ENCODE assay signal across 12 cellular contexts in the genomic region with DNA sequence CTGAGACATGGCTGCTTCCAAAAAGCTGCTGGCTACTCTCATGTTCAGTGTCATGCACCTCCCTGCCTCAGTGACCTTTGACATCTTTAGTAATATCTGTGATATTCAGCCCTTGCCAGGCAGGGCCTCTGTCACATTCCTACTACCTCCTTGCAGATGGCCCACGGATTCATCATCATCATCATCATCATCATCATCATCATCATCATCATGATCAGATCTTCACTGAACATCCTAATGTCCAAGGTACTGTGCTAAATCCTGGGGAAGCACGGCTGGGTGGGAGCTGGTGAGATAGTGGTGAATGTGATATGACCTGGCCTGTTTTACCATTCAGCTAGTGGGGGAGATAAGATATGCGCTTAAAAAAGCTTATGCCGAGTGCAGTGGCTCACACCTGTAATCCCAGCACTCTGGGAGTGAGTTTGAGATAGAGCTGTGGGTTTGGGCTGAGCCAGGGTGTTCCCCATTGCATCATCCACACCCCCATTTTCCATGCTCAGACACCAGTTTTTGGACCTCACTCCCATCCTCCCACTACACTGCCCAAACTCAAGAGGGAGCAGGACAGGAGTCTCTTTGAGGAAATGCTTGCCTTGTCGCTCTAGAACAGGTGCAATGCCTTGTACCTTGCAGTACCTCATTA. TPM values are rescaled to one million over a fixed set of nuclear protein-coding genes. Genes with fewer than 3 reads are reported as not detected.
A peak's percentile ranks its signal among the peaks of the same experiment; 100 is the strongest.
DNase-seq lines count a peak whose midpoint lies in the region; ATAC-seq, FAIRE-seq and TF ChIP-seq lines count a peak whose summit lies in the region.
"Had no signal": no experiment of that assay in that cellular context is flagged by ENCODE, and none has a peak within 500 bp of the region (broad histone marks: within the 10 kb centered on the region; RNA-seq: fewer than 3 reads in every experiment).

No MANE protein-coding gene starts in this region.

- H2BK20ac ChIP-seq in IMR-90 (ENCODE audit: low read depth, low read length), result no peak overlapping the region; the same call in 1 of the 2 replicates

- no peak overlapping the region for H3K4me2 ChIP-seq in IMR-90 (ENCODE audit: low read depth, low read length)
- no peak overlapping the region for H3K4me2 ChIP-seq in GM12878 (ENCODE audit: control insufficient read depth, insufficient read depth)
- no peak overlapping the region for H3K4me2 ChIP-seq in osteoblast (ENCODE audit: insufficient read depth, low read length)
- no peak overlapping the region for H3K4me2 ChIP-seq in PC-3 (ENCODE audit: low read length)
- H3K4me2 ChIP-seq: SK-N-SH had no signal

- no peak overlapping the region for H3K18ac ChIP-seq in IMR-90 (ENCODE audit: low read depth, low read length)

- H3K27me3 Mint-ChIP-seq in stimulated activated naive B cell treated with anti-CD40 and anti-IgM and Interleukin-4, amounts not matched to agents 10 μg/mL and 1 μg/mL and 100 μg/mL, for 72 hours, result peaks cover 6 to 13% of the 10 kb centered on the region in 2 donors

- no peak for TF ChIP-seq EP300 in GM12878 (IDR thresholded peaks at IDR 0.05; ENCODE audit: borderline replicate concordance in 1 of 2, control insufficient read depth in 1 of 2, low read depth in 2 of 2, low read length in 2 of 2)

- WGBS in IMR-90 (ENCODE audit: extremely low coverage in 2 of 2, insufficient read length in 1 of 2), 2 experiments, result 83% methylated on average over 1 of the region's 5 CpGs; no CpG with 5 or more reads in 1 of the 2 experiments
- 40% methylated on average over 5 of the region's 5 CpGs for whole genome bisulfite sequencing in GM12878 (ENCODE audit: insufficient coverage, insufficient replicate concordance, low lambda C conversion rate, missing lambda C conversion rate)
- 71% methylated on average over 5 of the region's 5 CpGs for whole genome bisulfite sequencing in prostate gland

- TF ChIP-seq RAD21 in IMR-90 (IDR thresholded peaks at IDR 0.05; ENCODE audit: low read length), result no peak
- no peak for TF ChIP-seq RAD21 in GM12878 (IDR thresholded peaks at IDR 0.05; ENCODE audit: insufficient read depth, low read depth, low read length)

- DNase-seq in activated naive CD4-positive, alpha-beta T cell treated with anti-CD3 and anti-CD28 coated beads, Interleukin-2, amount 50 U/mL, for 72 hours (ENCODE audit: low spot score in 2 of 2), result no peak
- DNase-seq in activated naive CD4-positive, alpha-beta T cell treated with Interleukin-2 at 50 U/mL for 16 hours, result no peak
- DNase-seq in IMR-90, result no peak
- no peak for DNase-seq in GM12878 (ENCODE audit: low read depth, low spot score)
- DNase-seq in stimulated activated naive B cell treated with anti-CD40 and anti-IgM and Interleukin-4, amounts not matched to agents 10 μg/mL and 1 μg/mL and 100 μg/mL, for 72 hours, result no peak
- DNase-seq in osteoblast (ENCODE audit: insufficient read length, low spot score, missing footprints), result no peak
- no peak for DNase-seq in PC-3
- DNase-seq in prostate gland (ENCODE audit: low spot score), result no peak
- DNase-seq: NCI-H524 treated with DMSO at 0.1 percent for 48 hours had no signal

- POLR2A ChIA-PET in IMR-90 (lab: Charles Lee; ENCODE audit: unreplicated experiment), result no interaction called here
- POLR2A ChIA-PET in GM12878 (lab: Charles Lee), result interaction anchor here (0.5 to 3.2 kb wide), 15 partner anchors 10 to 300 kb away, joined by 3 to 16 read pairs (median 5); a partner anchor contains a TSS
- POLR2A ChIA-PET in PC-3 (lab: Charles Lee; ENCODE audit: unreplicated experiment), result no interaction called here

- intact Hi-C loops in IMR-90 (cut with micrococcal nuclease) (loop anchor here (2.0 kb wide), 1 partner anchor 520 kb away; no protein-coding TSS in a partner anchor), GM12878 (cut with micrococcal nuclease; ENCODE audit: unreplicated experiment) (no loop called here), PC-3 (cut with micrococcal nuclease) (loop anchor here (5.0 kb wide), 1 partner anchor 519 kb away; no protein-coding TSS in a partner anchor), prostate gland (cut with DNase I) (loop anchor here (5.0 kb wide), 3 partner anchors 106 to 139 kb away; a partner anchor contains a TSS)

- CTCF ChIA-PET in IMR-90 (lab: Yijun Ruan, JAX), result interaction anchor here (0.5 to 2.0 kb wide), 22 partner anchors 9 to 520 kb away, joined by 3 to 23 read pairs (median 5); a partner anchor contains a TSS
- CTCF ChIA-PET in GM12878 (lab: Yijun Ruan, JAX), result interaction anchor here (0.6 to 13.1 kb wide), 72 partner anchors 9 to 532 kb away, joined by 3 to 503 read pairs (median 5); a partner anchor contains a TSS
- CTCF ChIA-PET in PC-3 (lab: Charles Lee), result interaction anchor here (0.5 to 1.1 kb wide), 9 partner anchors 23 to 520 kb away, joined by 3 to 32 read pairs (median 5); no protein-coding TSS in a partner anchor

- H2AK9ac ChIP-seq in IMR-90 (replicated peaks; ENCODE audit: low read depth, low read length, poor library complexity), result no peak overlapping the region

- no peak overlapping the region for H3K4me3 Mint-ChIP-seq in stimulated activated naive B cell treated with anti-CD40 and anti-IgM and Interleukin-4, amounts not matched to agents 10 μg/mL and 1 μg/mL and 100 μg/mL, for 72 hours

- H4K8ac ChIP-seq in IMR-90 (ENCODE audit: low read depth in 2 of 2, low read length in 2 of 2), result no peak overlapping the region

- RAD21 ChIA-PET in GM12878 (lab: Charles Lee; ENCODE audit: unreplicated experiment), result interaction anchor here (0.8 to 10.6 kb wide), 49 partner anchors 12 to 521 kb away, joined by 3 to 393 read pairs (median 7); a partner anchor contains a TSS

- no peak overlapping the region for H2BK5ac ChIP-seq in IMR-90 (ENCODE audit: low read depth, low read length, poor library complexity, severe bottlenecking)

- no peak overlapping the region for H4K5ac ChIP-seq in IMR-90 (ENCODE audit: low read depth, low read length)

- peaks cover 0 to 4% of the 10 kb centered on the region in 2 donors for H3K36me3 Mint-ChIP-seq in activated naive CD4-positive, alpha-beta T cell treated with anti-CD3 and anti-CD28 coated beads, Interleukin-2, amount 50 U/mL, for 72 hours
- peaks cover 4 to 7% of the 10 kb centered on the region in 2 donors for H3K36me3 Mint-ChIP-seq in stimulated activated naive B cell treated with anti-CD40 and anti-IgM and Interleukin-4, amounts not matched to agents 10 μg/mL and 1 μg/mL and 100 μg/mL, for 72 hours

- H3K27me3 ChIP-seq in IMR-90 (ENCODE audit: control insufficient read depth, insufficient read depth, low read length) (peaks cover 3% of the 10 kb centered on the region; the same call in 1 of the 2 replicates), GM12878 (replicated peaks in 1 of 2; ENCODE audit: control insufficient read depth in 2 of 2, insufficient read depth in 2 of 2, low read length in 1 of 2) (no peaks in the 10 kb centered on the region), osteoblast (ENCODE audit: insufficient read depth, low read length) (no peaks in the 10 kb centered on the region), PC-3 (ENCODE audit: low read length) (peaks cover 24% of the 10 kb centered on the region), prostate gland (replicated peaks; ENCODE audit: insufficient read depth) (no peaks in the 10 kb centered on the region)
- H3K27me3 ChIP-seq: ovary had no signal

- TF ChIP-seq POLR2A in IMR-90 (IDR thresholded peaks at IDR 0.05; ENCODE audit: low read depth, low read length) (no peak), GM12878 (IDR thresholded peaks at IDR 0.05; ENCODE audit: low read depth, low read length) (no peak), prostate gland (IDR thresholded peaks at IDR 0.05) (no peak)

- H3K27ac Mint-ChIP-seq in activated naive CD4-positive, alpha-beta T cell treated with anti-CD3 and anti-CD28 coated beads, Interleukin-2, amount 50 U/mL, for 72 hours, result peak overlapping the region; percentile 40 to 70
- peak overlapping the region; percentile 39 for H3K27ac Mint-ChIP-seq in stimulated activated naive B cell treated with anti-CD40 and anti-IgM and Interleukin-4, amounts not matched to agents 10 μg/mL and 1 μg/mL and 100 μg/mL, for 72 hours

- in situ Hi-C loops in IMR-90 (cut with MboI; ENCODE audit: low sequenced_read_pairs) (loop anchor here (5.0 kb wide), 1 partner anchor 104 kb away; no protein-coding TSS in a partner anchor), GM12878 (cut with MboI) (loop anchor here (5.0 kb wide), 2 partner anchors 101 to 104 kb away; no protein-coding TSS in a partner anchor)

- H2AK5ac ChIP-seq in IMR-90 (ENCODE audit: low read depth, low read length), result no peak overlapping the region

- BruUV-seq in IMR-90 (replicated peaks; lab: Mats Ljungman, UMichigan) (no TSS peak), GM12878 (replicated peaks; lab: Mats Ljungman, UMichigan) (no TSS peak), PC-3 (replicated peaks; lab: Mats Ljungman, UMichigan) (no TSS peak)

- no peaks in the 10 kb centered on the region for H3K4me1 ChIP-seq in IMR-90 (ENCODE audit: control insufficient read depth, insufficient read depth, low read length)
- peaks cover 37% of the 10 kb centered on the region for H3K4me1 ChIP-seq in GM12878 (ENCODE audit: control insufficient read depth, insufficient read depth, low read length)
- H3K4me1 ChIP-seq in osteoblast (ENCODE audit: insufficient read depth, low read length), result no peaks in the 10 kb centered on the region
- 0 out of 2 replicates have a peak, but pooled peaks cover 4% of the 10 kb centered on the region for H3K4me1 ChIP-seq in PC-3 (ENCODE audit: insufficient read depth, low read length)
- no peaks in the 10 kb centered on the region for H3K4me1 ChIP-seq in prostate gland (replicated peaks)

- no peak for FAIRE-seq in GM12878 (lab: Jason Lieb, UNC)

- H4K91ac ChIP-seq in IMR-90 (ENCODE audit: insufficient read depth, low read depth, low read length), result no peak overlapping the region

- no peak overlapping the region for H3K56ac ChIP-seq in IMR-90 (ENCODE audit: extremely low read depth, insufficient read depth, low read length)

- no peak overlapping the region for H3K4me3 ChIP-seq in IMR-90 (ENCODE audit: insufficient read depth, low read depth, low read length)
- no peak overlapping the region for H3K4me3 ChIP-seq in GM12878
- H3K4me3 ChIP-seq in osteoblast (ENCODE audit: insufficient read depth, low read length), result no peak overlapping the region
- H3K4me3 ChIP-seq in PC-3 (ENCODE audit: low read length), result no peak overlapping the region
- no peak overlapping the region for H3K4me3 ChIP-seq in prostate gland
- H3K4me3 ChIP-seq: ovary, suprapubic skin had no signal

- H3K4me1 Mint-ChIP-seq in stimulated activated naive B cell treated with anti-CD40 and anti-IgM and Interleukin-4, amounts not matched to agents 10 μg/mL and 1 μg/mL and 100 μg/mL, for 72 hours, result peaks cover 58 to 73% of the 10 kb centered on the region in 2 donors

- dilution Hi-C loops in IMR-90 (cut with HindIII; ENCODE audit: low sequenced_read_pairs, unreplicated experiment), result no loop called here

- no peak for TF ChIP-seq CTCF in IMR-90 (conservative IDR thresholded peaks at IDR 0.05; ENCODE audit: low read depth, low read length)
- no peak for TF ChIP-seq CTCF in GM12878 (IDR thresholded peaks at IDR 0.05 in 2 of 3, conservative IDR thresholded peaks at IDR 0.05 in 1 of 3; ENCODE audit: control insufficient read depth in 2 of 3, extremely low read depth in 1 of 3, insufficient read depth in 1 of 3, low read depth in 3 of 3, low read length in 3 of 3)
- TF ChIP-seq CTCF in osteoblast (IDR thresholded peaks at IDR 0.05; ENCODE audit: extremely low read depth, low read depth, low read length), result no peak
- no peak for TF ChIP-seq CTCF in PC-3 (conservative IDR thresholded peaks at IDR 0.05; ENCODE audit: low read depth, low read length)
- TF ChIP-seq CTCF in prostate gland (IDR thresholded peaks at IDR 0.05), result no peak

- H3K4ac ChIP-seq in IMR-90 (ENCODE audit: low read depth, low read length), result no peak overlapping the region

- H2AFZ ChIP-seq in IMR-90 (replicated peaks; ENCODE audit: low read length, poor library complexity), result peak overlapping the region; percentile 72
- no peak overlapping the region for H2AFZ ChIP-seq in GM12878 (ENCODE audit: control insufficient read depth, low read depth, low read length)
- no peak overlapping the region for H2AFZ ChIP-seq in osteoblast (ENCODE audit: low read length)
- H2AFZ ChIP-seq in PC-3 (ENCODE audit: low read length), result no peak overlapping the region

- no peaks in the 10 kb centered on the region for H3K9me3 Mint-ChIP-seq in activated naive CD4-positive, alpha-beta T cell treated with anti-CD3 and anti-CD28 coated beads, Interleukin-2, amount 50 U/mL, for 72 hours
- H3K9me3 Mint-ChIP-seq in stimulated activated naive B cell treated with anti-CD40 and anti-IgM and Interleukin-4, amounts not matched to agents 10 μg/mL and 1 μg/mL and 100 μg/mL, for 72 hours, result peaks cover 0 to 1% of the 10 kb centered on the region in 2 donors

- H2BK15ac ChIP-seq in IMR-90 (ENCODE audit: low read depth, low read length), result no peak overlapping the region

- no peaks in the 10 kb centered on the region for H3K9me3 ChIP-seq in IMR-90 (ENCODE audit: control insufficient read depth, insufficient read depth, low read length)
- H3K9me3 ChIP-seq in GM12878 (replicated peaks; ENCODE audit: control insufficient read depth, insufficient read depth, low read length), result no peaks in the 10 kb centered on the region
- no peaks in the 10 kb centered on the region for H3K9me3 ChIP-seq in osteoblast (ENCODE audit: low read depth, low read length)
- H3K9me3 ChIP-seq in PC-3 (ENCODE audit: low read length), result peaks cover 19% of the 10 kb centered on the region
- no peaks in the 10 kb centered on the region for H3K9me3 ChIP-seq in prostate gland
- H3K9me3 ChIP-seq: ovary, SK-N-SH, suprapubic skin had no signal

- no peak overlapping the region for H3K23ac ChIP-seq in IMR-90 (ENCODE audit: low read depth, low read length)

- no peak overlapping the region for H3K9ac ChIP-seq in IMR-90 (ENCODE audit: low read depth, low read length)
- H3K9ac ChIP-seq in GM12878 (ENCODE audit: control insufficient read depth, insufficient read depth, low read length), result no peak overlapping the region
- H3K9ac ChIP-seq in PC-3 (ENCODE audit: low read length), result no peak overlapping the region
- H3K9ac ChIP-seq: SK-N-SH had no signal

- no peaks in the 10 kb centered on the region for H3K79me1 ChIP-seq in IMR-90 (ENCODE audit: low read depth in 1 of 2, low read length in 2 of 2)

- H3K27ac ChIP-seq in IMR-90 (ENCODE audit: insufficient read depth, low read length) (no peak overlapping the region), GM12878 (ENCODE audit: control insufficient read depth, insufficient read depth) (no peak overlapping the region), osteoblast (ENCODE audit: low read depth, low read length) (no peak overlapping the region), PC-3 (ENCODE audit: low read length) (no peak overlapping the region), prostate gland (no peak overlapping the region)
- H3K27ac ChIP-seq: ovary, suprapubic skin had no signal

- H4K20me1 ChIP-seq in IMR-90 (ENCODE audit: insufficient read depth, low read length) (no peaks in the 10 kb centered on the region), GM12878 (ENCODE audit: control insufficient read depth, insufficient read depth) (no peaks in the 10 kb centered on the region), osteoblast (ENCODE audit: insufficient read depth, low read length) (no peaks in the 10 kb centered on the region), PC-3 (ENCODE audit: low read length) (no peaks in the 10 kb centered on the region)

- H3K14ac ChIP-seq in IMR-90 (replicated peaks; ENCODE audit: low read depth, low read length), result no peak overlapping the region

- H3K36me3 ChIP-seq in IMR-90 (ENCODE audit: control insufficient read depth, insufficient read depth, low read length) (no peaks in the 10 kb centered on the region), GM12878 (ENCODE audit: control insufficient read depth in 2 of 2, insufficient read depth in 2 of 2, low read length in 1 of 2) (no peaks in the 10 kb centered on the region), osteoblast (ENCODE audit: insufficient read depth, low read length) (no peaks in the 10 kb centered on the region), PC-3 (ENCODE audit: low read depth, low read length) (no peaks in the 10 kb centered on the region), prostate gland (no peaks in the 10 kb centered on the region)
- H3K36me3 ChIP-seq: ovary, suprapubic skin had no signal

- no peaks in the 10 kb centered on the region for H3F3A ChIP-seq in PC-3 (ENCODE audit: low read length, unreplicated experiment)

- H3K9me1 ChIP-seq in IMR-90 (ENCODE audit: insufficient read depth, low read length), result no peaks in the 10 kb centered on the region

- no peaks in the 10 kb centered on the region for H3K79me2 ChIP-seq in GM12878 (ENCODE audit: control insufficient read depth, insufficient read depth, low read length)
- no peaks in the 10 kb centered on the region for H3K79me2 ChIP-seq in osteoblast (ENCODE audit: insufficient read depth, low read length)
- no peaks in the 10 kb centered on the region for H3K79me2 ChIP-seq in PC-3 (ENCODE audit: low read length)

- no peak overlapping the region for H2BK120ac ChIP-seq in IMR-90 (ENCODE audit: low read depth, low read length)

- SMC1A ChIA-PET in GM12878 (lab: Charles Lee; ENCODE audit: uncharacterized antibody, unreplicated experiment), result interaction anchor here (0.6 to 14.9 kb wide), 55 partner anchors 9 to 486 kb away, joined by 3 to 295 read pairs (median 5); a partner anchor contains a TSS

- ATAC-seq in activated naive CD4-positive, alpha-beta T cell treated with anti-CD3 and anti-CD28 coated beads, Interleukin-2, amount 50 U/mL, for 72 hours, result peak; percentile 10 to 50
- ATAC-seq in IMR-90 (ENCODE audit: low read depth), result no peak
- ATAC-seq in GM12878, result peak; percentile 5
- ATAC-seq in stimulated activated naive B cell treated with anti-CD40 and anti-IgM and Interleukin-4, amounts not matched to agents 10 μg/mL and 1 μg/mL and 100 μg/mL, for 72 hours (replicated peaks), result no peak
- no peak for ATAC-seq in PC-3

- no peaks in the 10 kb centered on the region for H3K9me2 ChIP-seq in PC-3 (replicated peaks; ENCODE audit: low read length)
- H3K9me2 ChIP-seq: SK-N-SH had no signal

RNA-seq across cellular contexts. Expression of a gene that starts 17.1 kb away (rescaled TPM):
- 1 to 10 TPM in 1 of 2 donors, under 1 TPM in 1; 0.39 to 1.8 TPM for total RNA-seq in activated naive CD4-positive, alpha-beta T cell treated with anti-CD3 and anti-CD28 coated beads, Interleukin-2, amount 50 U/mL, for 72 hours
- total RNA-seq in IMR-90 (2012; rRNA removed) (not detected in 2 replicates), GM12878 (2014; rRNA removed) (0.23 and 0.65 TPM in 2 replicates), GM12878 (2014; rRNA removed; fragmentation: Illumina TruSeq; extraction: Trizol) (0.18 and 0.45 TPM in 2 replicates), GM12878 (2021) (0.46 and 0.66 TPM in 2 replicates), osteoblast (not detected in 2 replicates), PC-3 (2014; rRNA removed) (2.2 and 2.9 TPM in 2 replicates), prostate gland (10 to 100 TPM in 1 of 2 donors, 1 to 10 TPM in 1; 1.2 to 14.7 TPM)
- polyA plus RNA-seq in IMR-90 (2012; rRNA removed) (not detected in 2 replicates), GM12878 (2011; rRNA removed) (0.49 and 0.50 TPM in 2 replicates), GM12878 (2014; fragmentation: Illumina TruSeq; extraction: Trizol) (0.22 and 0.24 TPM in 2 replicates), GM12878 (2014; fragmentation: Nextera tagmentation; extraction: Ambion mirVana) (under 1 TPM in 1 of 2 experiments, not detected in 1; 0.05 TPM), GM12878 (2014; rRNA removed) (0.29 and 0.57 TPM in 2 replicates), GM12878 (2016; fragmentation: Nextera tagmentation; extraction: Ambion mirVana) (under 1 TPM in 1 of 2 experiments, not detected in 1; 0.09 TPM)
- not detected in 2 replicates for polyA plus RNA-seq in IMR-90 (2012; cell fraction: cytosol; rRNA removed)
- not detected in 2 replicates for polyA plus RNA-seq in IMR-90 (2012; cell fraction: nucleus; rRNA removed; ENCODE audit: low replicate concordance)
- total RNA-seq in GM12878 (2013; cell fraction: nucleolus; rRNA removed), result 1.6 TPM in 2 replicates
- polyA plus RNA-seq in GM12878 (2011; ENCODE audit: low read depth), result 0.18 TPM
- 0.53 and 0.61 TPM in 2 replicates for polyA plus RNA-seq in GM12878 (2011; cell fraction: cytosol; rRNA removed)
- 1.8 and 2.9 TPM in 2 replicates for polyA plus RNA-seq in GM12878 (2011; cell fraction: nucleus; rRNA removed)
- polyA plus RNA-seq in GM12878 (2012), result 0.35 and 0.37 TPM in 2 replicates
- 0.15 and 0.41 TPM in 2 replicates for polyA minus RNA-seq in GM12878 (2011; rRNA and poly(A)+ RNA removed)
- not detected in 2 replicates for polyA minus RNA-seq in GM12878 (2011; cell fraction: cytosol; rRNA and poly(A)+ RNA removed)
- 0.48 and 0.57 TPM in 2 replicates for polyA minus RNA-seq in GM12878 (2011; cell fraction: nucleus; rRNA and poly(A)+ RNA removed)
- polyA plus RNA-seq: SK-N-SH had no signal

RNA-seq across cellular contexts. Expression of a gene that starts 39.9 kb away (rescaled TPM):
- 10 to 100 TPM; 31.6 to 32.2 TPM for total RNA-seq in activated naive CD4-positive, alpha-beta T cell treated with anti-CD3 and anti-CD28 coated beads, Interleukin-2, amount 50 U/mL, for 72 hours
- total RNA-seq in IMR-90 (2012; rRNA removed) (not detected in 2 replicates), GM12878 (2014; rRNA removed) (12.0 and 12.5 TPM in 2 replicates), GM12878 (2014; rRNA removed; fragmentation: Illumina TruSeq; extraction: Trizol) (6.5 and 8.8 TPM in 2 replicates), GM12878 (2021) (10.8 and 11.8 TPM in 2 replicates), osteoblast (1.1 TPM in 1 of 2 replicates, not detected in the other), PC-3 (2014; rRNA removed) (not detected in 2 replicates), prostate gland (10 to 100 TPM in 1 of 2 donors, 1 to 10 TPM in 1; 4.5 to 10.7 TPM)
- polyA plus RNA-seq in IMR-90 (2012; rRNA removed) (0.12 TPM in 1 of 2 replicates, not detected in the other), GM12878 (2011; rRNA removed) (29.5 and 45.9 TPM in 2 replicates), GM12878 (2014; fragmentation: Illumina TruSeq; extraction: Trizol) (5.9 and 13.7 TPM in 2 replicates), GM12878 (2014; fragmentation: Nextera tagmentation; extraction: Ambion mirVana) (1 to 10 TPM in 1 of 2 experiments, under 1 TPM in 1; 0.77 to 1.4 TPM), GM12878 (2014; rRNA removed) (11.0 and 18.7 TPM in 2 replicates), GM12878 (2016; fragmentation: Nextera tagmentation; extraction: Ambion mirVana) (1 to 10 TPM; 7.4 to 8.5 TPM)
- polyA plus RNA-seq in IMR-90 (2012; cell fraction: cytosol; rRNA removed), result not detected in 2 replicates
- not detected in 2 replicates for polyA plus RNA-seq in IMR-90 (2012; cell fraction: nucleus; rRNA removed; ENCODE audit: low replicate concordance)
- 57.8 and 59.8 TPM in 2 replicates for total RNA-seq in GM12878 (2013; cell fraction: nucleolus; rRNA removed)
- polyA plus RNA-seq in GM12878 (2011; ENCODE audit: low read depth), result 22.6 TPM
- 38.2 and 61.8 TPM in 2 replicates for polyA plus RNA-seq in GM12878 (2011; cell fraction: cytosol; rRNA removed)
- 57.3 and 71.0 TPM in 2 replicates for polyA plus RNA-seq in GM12878 (2011; cell fraction: nucleus; rRNA removed)
- polyA plus RNA-seq in GM12878 (2012), result 13.8 and 14.8 TPM in 2 replicates
- 76.7 and 94.2 TPM in 2 replicates for polyA minus RNA-seq in GM12878 (2011; rRNA and poly(A)+ RNA removed)
- 17.8 and 20.6 TPM in 2 replicates for polyA minus RNA-seq in GM12878 (2011; cell fraction: cytosol; rRNA and poly(A)+ RNA removed)
- 57.1 and 67.5 TPM in 2 replicates for polyA minus RNA-seq in GM12878 (2011; cell fraction: nucleus; rRNA and poly(A)+ RNA removed)
- polyA plus RNA-seq: SK-N-SH had no signal

Comparison
In these comparisons a context has a peak if more than half of its experiments do, and no peak if none do; other contexts are left out.
1. ATAC-seq: peak in activated naive CD4-positive, alpha-beta T cell treated with anti-CD3 and anti-CD28 coated beads, Interleukin-2, amount 50 U/mL, for 72 hours (2 of 2) and GM12878 (single experiment); none in IMR-90 (single experiment), stimulated activated naive B cell treated with anti-CD40 and anti-IgM and Interleukin-4, amounts not matched to agents 10 μg/mL and 1 μg/mL and 100 μg/mL, for 72 hours (0 of 2) and PC-3 (single experiment).